In genomic region chr1:218557731-218558130, GRCh38 we compare ENCODE assay signal across 10 cellular contexts.
DNase-seq lines count a peak whose midpoint lies in the region; ATAC-seq and TF ChIP-seq lines count a peak whose summit lies in the region.
"Had no signal": no experiment of that assay in that cellular context is flagged by ENCODE, and none has a peak within 500 bp of the region (broad histone marks: within the 10 kb centered on the region; RNA-seq: fewer than 3 reads in every experiment).

No MANE protein-coding gene starts in this region.

- H2AFZ ChIP-seq in PC-3 (ENCODE audit: low read length): peak overlapping the region; percentile 12; the same call in 1 of the 2 replicates

- no peak overlapping the region for H3K9ac ChIP-seq in PC-3 (ENCODE audit: low read length)

- H3K9me2 ChIP-seq in PC-3 (replicated peaks; ENCODE audit: low read length): no peaks in the 10 kb centered on the region

- DNase-seq in NCI-H1105 treated with DMSO at 0.1 percent for 48 hours (lab: John Stamatoyannopoulos, UW): peak; percentile 89
- DNase-seq in PC-3: peak; percentile 93
- DNase-seq in foreskin keratinocyte: peak in 1 of 2 donors; percentile 26
- DNase-seq in skeletal muscle cell (ENCODE audit: low read depth): peak; percentile 4
- no peak for DNase-seq in islet precursor cell
- DNase-seq in HPDE6-E6E7 (ENCODE audit: extremely low spot score): no peak
- DNase-seq in activated CD4-positive, CD25-positive, alpha-beta regulatory T cell treated with anti-CD3 and anti-CD28 coated beads, Interleukin-2, amount 50 U/mL, for 72 hours: no peak
- DNase-seq: activated CD4-positive, alpha-beta memory T cell treated with anti-CD3 and anti-CD28 coated beads for 36 hours; central memory CD4-positive, alpha-beta T cell; OCI-M1 had no signal

- H3K79me2 ChIP-seq in PC-3 (ENCODE audit: low read length): no peaks in the 10 kb centered on the region

- H3K4me1 ChIP-seq in PC-3 (ENCODE audit: insufficient read depth, low read length): peaks cover 11% of the 10 kb centered on the region
- no peaks in the 10 kb centered on the region for H3K4me1 ChIP-seq in foreskin keratinocyte

- peak; percentile 83 for ATAC-seq in PC-3
- peak; percentile 35 for ATAC-seq in foreskin keratinocyte

- H3K27me3 ChIP-seq in PC-3 (ENCODE audit: low read length) (no peaks in the 10 kb centered on the region), foreskin keratinocyte (no peaks in the 10 kb centered on the region)

- POLR2A ChIA-PET in PC-3 (lab: Charles Lee; ENCODE audit: unreplicated experiment): no interaction called here

- CTCF ChIA-PET in PC-3 (lab: Charles Lee): no interaction called here

- BruUV-seq in PC-3 (replicated peaks; lab: Mats Ljungman, UMichigan): no TSS peak

- H3K4me3 ChIP-seq in PC-3 (ENCODE audit: low read length) (no peak overlapping the region), skeletal muscle cell (ENCODE audit: low read depth, low read length) (no peak overlapping the region)

- no peaks in the 10 kb centered on the region for H3K9me3 ChIP-seq in PC-3 (ENCODE audit: low read length)

- H3K27ac ChIP-seq in PC-3 (ENCODE audit: low read length): no peak overlapping the region
- H3K27ac ChIP-seq in foreskin keratinocyte: no peak overlapping the region

- intact Hi-C loops in PC-3 (cut with micrococcal nuclease): loop anchor here (2.0 to 10.0 kb wide), 3 partner anchors 107 to 1007 kb away; no protein-coding TSS in a partner anchor

- no peaks in the 10 kb centered on the region for H3K36me3 ChIP-seq in PC-3 (ENCODE audit: low read depth, low read length)

- TF ChIP-seq CTCF in PC-3 (conservative IDR thresholded peaks at IDR 0.05; ENCODE audit: low read depth, low read length) (no peak), foreskin keratinocyte (conservative IDR thresholded peaks at IDR 0.05) (no peak)

- no peaks in the 10 kb centered on the region for H3F3A ChIP-seq in PC-3 (ENCODE audit: low read length, unreplicated experiment)

- H3K4me2 ChIP-seq in PC-3 (ENCODE audit: low read length): peak overlapping the region; percentile 16; the same call in 1 of the 2 replicates

- no peaks in the 10 kb centered on the region for H4K20me1 ChIP-seq in PC-3 (ENCODE audit: low read length)

Comparison
In these comparisons a context has a peak if more than half of its experiments do, and no peak if none do; other contexts are left out.
1. DNase-seq: peak in NCI-H1105 treated with DMSO at 0.1 percent for 48 hours (single experiment), PC-3 (single experiment) and skeletal muscle cell (single experiment); none in islet precursor cell (single experiment), HPDE6-E6E7 (single experiment) and activated CD4-positive, CD25-positive, alpha-beta regulatory T cell treated with anti-CD3 and anti-CD28 coated beads, Interleukin-2, amount 50 U/mL, for 72 hours (single experiment).